In genomic region chr2:86240251-86240650, GRCh38 we compare ENCODE assay signal across 1 cellular context.
TF ChIP-seq lines count a peak whose summit lies in the region.

No MANE protein-coding gene starts in this region.

TF ChIP-seq in H1, 55 proteins besides CTCF, POLR2A, EP300 and RAD21:
- TF ChIP-seq KDM4A (IDR thresholded peaks at IDR 0.05; ENCODE audit: low read depth, low read length, severe bottlenecking), result no peak
- no peak for TF ChIP-seq CBX5 (IDR thresholded peaks at IDR 0.05; ENCODE audit: low read depth, low read length)
- no peak for TF ChIP-seq RXRA (IDR thresholded peaks at IDR 0.05; ENCODE audit: insufficient read depth, low read depth, low read length)
- no peak for TF ChIP-seq KDM5A (IDR thresholded peaks at IDR 0.05; ENCODE audit: low read length)
- TF ChIP-seq SP1 (IDR thresholded peaks at IDR 0.05; ENCODE audit: low read depth, low read length), result no peak
- TF ChIP-seq GTF2F1 (IDR thresholded peaks at IDR 0.05; ENCODE audit: borderline replicate concordance, low read depth, low read length), result no peak
- TF ChIP-seq HDAC2 (IDR thresholded peaks at IDR 0.05; ENCODE audit: borderline replicate concordance in 1 of 2, low read depth in 2 of 2, low read length in 2 of 2), result no peak
- no peak for TF ChIP-seq ASH2L (IDR thresholded peaks at IDR 0.05; ENCODE audit: low read length)
- TF ChIP-seq TBP (IDR thresholded peaks at IDR 0.05; ENCODE audit: low read depth, low read length), result no peak
- TF ChIP-seq BRCA1 (IDR thresholded peaks at IDR 0.05; ENCODE audit: low read depth, low read length), result no peak
- no peak for TF ChIP-seq YY1 (IDR thresholded peaks at IDR 0.05; ENCODE audit: low read depth, low read length)
- no peak for TF ChIP-seq CBX8 (IDR thresholded peaks at IDR 0.05; ENCODE audit: borderline replicate concordance, low read depth, low read length)
